ENCODE assay signal across 1 cellular context in genomic region chr7:131090188-131090587, GRCh38.
TF ChIP-seq lines count a peak whose summit lies in the region.

No MANE protein-coding gene starts in this region.

TF ChIP-seq in H1, 55 proteins besides CTCF, POLR2A, EP300 and RAD21:
- no peak for TF ChIP-seq BRCA1 (IDR thresholded peaks at IDR 0.05; ENCODE audit: low read depth, low read length)
- no peak for TF ChIP-seq BCL11A (IDR thresholded peaks at IDR 0.05; ENCODE audit: low read depth in 2 of 2, low read length in 2 of 2)
- no peak for TF ChIP-seq GTF2F1 (IDR thresholded peaks at IDR 0.05; ENCODE audit: borderline replicate concordance, low read depth, low read length)
- no peak for TF ChIP-seq YY1 (IDR thresholded peaks at IDR 0.05; ENCODE audit: low read depth, low read length)
- TF ChIP-seq SUZ12 (IDR thresholded peaks at IDR 0.05; ENCODE audit: low read length), result no peak
- TF ChIP-seq MAFK (IDR thresholded peaks at IDR 0.05; ENCODE audit: low read depth, low read length), result no peak
- no peak for TF ChIP-seq ASH2L (IDR thresholded peaks at IDR 0.05; ENCODE audit: low read length)
- no peak for TF ChIP-seq KDM5A (IDR thresholded peaks at IDR 0.05; ENCODE audit: low read length)
- no peak for TF ChIP-seq ZNF274 (IDR thresholded peaks at IDR 0.05; ENCODE audit: borderline replicate concordance, extremely low read depth, low read length)
- TF ChIP-seq KDM4A (IDR thresholded peaks at IDR 0.05; ENCODE audit: low read depth, low read length, severe bottlenecking), result no peak
- no peak for TF ChIP-seq JUN (IDR thresholded peaks at IDR 0.05; ENCODE audit: low read depth, low read length)
- no peak for TF ChIP-seq NANOG (IDR thresholded peaks at IDR 0.05; ENCODE audit: insufficient read depth, low read depth, low read length, poor library complexity, severe bottlenecking)
- TF ChIP-seq CHD7 (IDR thresholded peaks at IDR 0.05; ENCODE audit: insufficient replicate concordance, low read length), result no peak
- TF ChIP-seq SIX5 (IDR thresholded peaks at IDR 0.05; ENCODE audit: low read depth, low read length), result no peak
- no peak for TF ChIP-seq E2F6 (IDR thresholded peaks at IDR 0.05)
- TF ChIP-seq HDAC6 (IDR thresholded peaks at IDR 0.05; ENCODE audit: low read depth, low read length), result no peak
- no peak for TF ChIP-seq USF2 (IDR thresholded peaks at IDR 0.05; ENCODE audit: low read length)
- TF ChIP-seq SP4 (IDR thresholded peaks at IDR 0.05; ENCODE audit: low read length), result no peak
- TF ChIP-seq CREB1 (IDR thresholded peaks at IDR 0.05), result no peak
- no peak for TF ChIP-seq SP2 (IDR thresholded peaks at IDR 0.05; ENCODE audit: low read length)
